Comparison of ENCODE assay signal across 14 cellular contexts in genomic region chr3:165883866-165884478, GRCh38. TPM values are rescaled to one million over a fixed set of nuclear protein-coding genes. Genes with fewer than 3 reads are reported as not detected.
A peak's percentile ranks its signal among the peaks of the same experiment; 100 is the strongest.
DNase-seq lines count a peak whose midpoint lies in the region; ATAC-seq, FAIRE-seq and TF ChIP-seq lines count a peak whose summit lies in the region.
"Had no signal": no experiment of that assay in that cellular context is flagged by ENCODE, and none has a peak within 500 bp of the region (broad histone marks: within the 10 kb centered on the region; RNA-seq: fewer than 3 reads in every experiment).

No MANE protein-coding gene starts in this region.

- H3K4me2 ChIP-seq in HepG2 (ENCODE audit: low read depth, low read length) (no peak overlapping the region), osteoblast (ENCODE audit: insufficient read depth, low read length) (no peak overlapping the region)

- no peak for TF ChIP-seq POLR2A in HepG2 (IDR thresholded peaks at IDR 0.05; ENCODE audit: insufficient read depth in 1 of 2, low read depth in 2 of 2, low read length in 2 of 2)

- POLR2A ChIA-PET in HepG2 (lab: Yijun Ruan, JAX): interaction anchor here (1.7 kb wide), 1 partner anchor 10 kb away, joined by 6 read pairs; no protein-coding TSS in a partner anchor

- peaks cover 3% of the 10 kb centered on the region for H3K79me2 ChIP-seq in HepG2 (ENCODE audit: insufficient read depth, low read length)
- H3K79me2 ChIP-seq in osteoblast (ENCODE audit: insufficient read depth, low read length): no peaks in the 10 kb centered on the region

- no peaks in the 10 kb centered on the region for H4K20me1 ChIP-seq in HepG2 (ENCODE audit: insufficient read depth, low read length)
- no peaks in the 10 kb centered on the region for H4K20me1 ChIP-seq in osteoblast (ENCODE audit: insufficient read depth, low read length)

- TF ChIP-seq CTCF in liver (IDR thresholded peaks at IDR 0.05; ENCODE audit: low read depth, low read length, missing input control): no peak
- no peak for TF ChIP-seq CTCF in HepG2 (CRISPR knock-in tag; IDR thresholded peaks at IDR 0.05)
- TF ChIP-seq CTCF in osteoblast (IDR thresholded peaks at IDR 0.05; ENCODE audit: extremely low read depth, low read depth, low read length): no peak

- intact Hi-C loops in HepG2 (cut with micrococcal nuclease; ENCODE audit: unreplicated experiment): no loop called here

- H2AFZ ChIP-seq in HepG2 (ENCODE audit: low read length): no peak overlapping the region
- H2AFZ ChIP-seq in osteoblast (ENCODE audit: low read length): no peak overlapping the region

- DNase-seq in HepG2 (ENCODE audit: low spot score) (no peak), NCI-H345 (lab: John Stamatoyannopoulos, UW) (peak; percentile 23), adipocyte (ENCODE audit: low read depth) (no peak), urothelium cell line (ENCODE audit: low spot score) (peak; percentile 13), NCI-H187 treated with DMSO at 0.1 percent for 48 hours (lab: John Stamatoyannopoulos, UW) (no peak), osteoblast (ENCODE audit: insufficient read length, low spot score, missing footprints) (no peak), SKM-1 (lab: John Stamatoyannopoulos, UW; ENCODE audit: unreplicated experiment) (no peak)
- DNase-seq: activated CD8-positive, alpha-beta T cell treated with anti-CD3 and anti-CD28 coated beads, Interleukin-2, amount 10 ng/mL, durations not matched to agents 7 days and 5 days; activated naive CD4-positive, alpha-beta T cell treated with anti-CD3 and anti-CD28 coated beads, Interleukin-2, amount 50 U/mL, for 16 hours; naive B cell; NCI-H524 treated with DMSO at 0.1 percent for 48 hours; T-helper 1 cell; transverse colon had no signal

- TF ChIP-seq EP300 in HepG2 (IDR thresholded peaks at IDR 0.05; ENCODE audit: low read depth in 2 of 2, low read length in 2 of 2) (no peak), HepG2 (CRISPR knock-in tag; IDR thresholded peaks at IDR 0.05; ENCODE audit: borderline replicate concordance) (no peak)

- no peak for TF ChIP-seq RAD21 in liver (IDR thresholded peaks at IDR 0.05)
- no peak for TF ChIP-seq RAD21 in HepG2 (CRISPR knock-in tag; IDR thresholded peaks at IDR 0.05)

- H3K27me3 ChIP-seq in liver (ENCODE audit: control insufficient read depth in 4 of 4, insufficient read depth in 4 of 4, low read length in 3 of 4) (no peaks in the 10 kb centered on the region), HepG2 (ENCODE audit: control insufficient read depth in 1 of 2, insufficient read depth in 2 of 2, low read length in 2 of 2) (no peaks in the 10 kb centered on the region), adipocyte (replicated peaks; ENCODE audit: control insufficient read depth, insufficient read depth, low read length) (no peaks in the 10 kb centered on the region), osteoblast (ENCODE audit: insufficient read depth, low read length) (no peaks in the 10 kb centered on the region)
- H3K27me3 ChIP-seq: transverse colon had no signal

- WGBS in liver: 57% methylated on average over 7 of the region's 7 CpGs
- WGBS in HepG2 (ENCODE audit: low lambda C conversion rate): 88% methylated on average over 7 of the region's 7 CpGs

- ATAC-seq in HepG2: no peak
- ATAC-seq: activated CD8-positive, alpha-beta T cell treated with anti-CD3 and anti-CD28 coated beads, Interleukin-2, amount 10 ng/mL, durations not matched to agents 7 days and 5 days had no signal

- H3K4me3 ChIP-seq in liver (ENCODE audit: low read depth in 1 of 3, low read length in 3 of 3) (peak overlapping the region in 2 of 3 donors; percentile 32 to 59), HepG2 (replicated peaks in 1 of 3; ENCODE audit: insufficient read depth in 1 of 3, low read depth in 2 of 3, low read length in 3 of 3) (no peak overlapping the region), adipocyte (ENCODE audit: low read length) (peak overlapping the region; percentile 36), osteoblast (ENCODE audit: insufficient read depth, low read length) (no peak overlapping the region)

- BruUV-seq in HepG2 (replicated peaks; lab: Mats Ljungman, UMichigan): no TSS peak

- CTCF ChIA-PET in HepG2 (lab: Yijun Ruan, JAX; ENCODE audit: low intra/inter-chr PET ratio, low total read pairs): no interaction called here

- in situ Hi-C loops in HepG2 (cut with HindIII; ENCODE audit: extremely low pct_ligation_motif_present, low pct_unique_long_range_greater_than_20kb): no loop called here

- peak overlapping the region in 1 of 2 donors; percentile 6 for H3K9ac ChIP-seq in liver (ENCODE audit: low read depth in 1 of 2, low read length in 2 of 2)
- no peak overlapping the region for H3K9ac ChIP-seq in HepG2 (ENCODE audit: insufficient read depth, low read depth, low read length)
- H3K9ac ChIP-seq in adipocyte (ENCODE audit: low read length): no peak overlapping the region

- no peaks in the 10 kb centered on the region for H3K36me3 ChIP-seq in liver (ENCODE audit: control insufficient read depth in 4 of 4, insufficient read depth in 3 of 4, low read depth in 1 of 4, low read length in 3 of 4)
- H3K36me3 ChIP-seq in HepG2 (replicated peaks in 1 of 2; ENCODE audit: control insufficient read depth in 1 of 2, insufficient read depth in 2 of 2, low read length in 2 of 2): no peaks in the 10 kb centered on the region
- H3K36me3 ChIP-seq in adipocyte (ENCODE audit: control insufficient read depth, insufficient read depth, low read length, severe bottlenecking): no peaks in the 10 kb centered on the region
- H3K36me3 ChIP-seq in osteoblast (ENCODE audit: insufficient read depth, low read length): no peaks in the 10 kb centered on the region
- H3K36me3 ChIP-seq: transverse colon had no signal

- peaks cover 0 to 4% (median 2%) of the 10 kb centered on the region in 4 donors for H3K4me1 ChIP-seq in liver (ENCODE audit: control insufficient read depth in 4 of 4, insufficient read depth in 4 of 4, low read length in 3 of 4)
- no peaks in the 10 kb centered on the region for H3K4me1 ChIP-seq in HepG2 (ENCODE audit: insufficient read depth, low read length)
- H3K4me1 ChIP-seq in adipocyte (ENCODE audit: control insufficient read depth, insufficient read depth, low read length): no peaks in the 10 kb centered on the region
- H3K4me1 ChIP-seq in osteoblast (ENCODE audit: insufficient read depth, low read length): no peaks in the 10 kb centered on the region
- H3K4me1 ChIP-seq: transverse colon had no signal

- H3K9me3 ChIP-seq in liver (ENCODE audit: control insufficient read depth in 4 of 4, low read length in 3 of 4): no peaks in the 10 kb centered on the region
- no peaks in the 10 kb centered on the region for H3K9me3 ChIP-seq in HepG2 (ENCODE audit: low read length)
- no peaks in the 10 kb centered on the region for H3K9me3 ChIP-seq in adipocyte (ENCODE audit: control insufficient read depth, low read length)
- H3K9me3 ChIP-seq in osteoblast (ENCODE audit: low read depth, low read length): no peaks in the 10 kb centered on the region
- H3K9me3 ChIP-seq: transverse colon had no signal

- FAIRE-seq in HepG2 (lab: Jason Lieb, UNC) (no peak), urothelium cell line (lab: Jason Lieb, UNC) (no peak)

- H3K27ac ChIP-seq in liver (ENCODE audit: low read depth in 1 of 2, low read length in 2 of 2) (no peak overlapping the region), HepG2 (ENCODE audit: extremely low read length, insufficient read depth, low read length) (no peak overlapping the region), osteoblast (ENCODE audit: low read depth, low read length) (no peak overlapping the region)
- H3K27ac ChIP-seq: transverse colon had no signal

TF ChIP-seq in liver, 16 proteins besides CTCF, POLR2A, EP300 and RAD21 (continues in another document):
- TF ChIP-seq SP1 (IDR thresholded peaks at IDR 0.05): no peak
- TF ChIP-seq FOXA1 (IDR thresholded peaks at IDR 0.05): no peak
- no peak for TF ChIP-seq GABPA (IDR thresholded peaks at IDR 0.05 in 1 of 2, conservative IDR thresholded peaks at IDR 0.05 in 1 of 2)

TF ChIP-seq in HepG2, 621 proteins besides CTCF, POLR2A, EP300 and RAD21 (continues in another document):
- no peak for TF ChIP-seq ETV5 (CRISPR knock-in tag; IDR thresholded peaks at IDR 0.05; ENCODE audit: borderline replicate concordance)
- no peak for TF ChIP-seq STAT5B (CRISPR knock-in tag; IDR thresholded peaks at IDR 0.05)

RNA-seq across cellular contexts. Expression of gene BCHE, which starts 46.7 kb away (rescaled TPM):
- total RNA-seq in liver: 10 to 100 TPM; 33.9 to 37.2 TPM
- 10 to 100 TPM; 18.4 to 46.8 TPM for polyA plus RNA-seq in liver
- not detected in 2 replicates for total RNA-seq in HepG2 (2016; rRNA removed; fragmentation: Illumina TruSeq; extraction: Trizol)
- total RNA-seq in HepG2 (2016; cell fraction: cytosol; rRNA removed; fragmentation: Illumina TruSeq; extraction: Trizol; ENCODE audit: low read depth): not detected in 2 replicates
- total RNA-seq in HepG2 (2016; cell fraction: insoluble cytoplasmic fraction; rRNA removed; fragmentation: Illumina TruSeq; extraction: Trizol): 0.13 TPM in 1 of 2 replicates, not detected in the other
- total RNA-seq in HepG2 (2016; cell fraction: membrane; rRNA removed; fragmentation: Illumina TruSeq; extraction: Trizol): not detected in 2 replicates
- not detected in 2 replicates for total RNA-seq in HepG2 (2016; cell fraction: nucleus; rRNA removed; fragmentation: Illumina TruSeq; extraction: Trizol)
- polyA plus RNA-seq in HepG2 (2011; rRNA removed): not detected in 2 replicates
- not detected in 2 replicates for polyA plus RNA-seq in HepG2 (2011; cell fraction: cytosol; rRNA removed)
- polyA plus RNA-seq in HepG2 (2011; cell fraction: nucleus; rRNA removed): 0.10 TPM in 1 of 2 replicates, not detected in the other
- 0.07 TPM in 1 of 2 replicates, not detected in the other for polyA plus RNA-seq in HepG2 (2012)
- polyA plus RNA-seq in HepG2 (2016; cell fraction: cytosol; fragmentation: Illumina TruSeq; extraction: Trizol; ENCODE audit: low read depth): not detected in 2 replicates
- not detected in 2 replicates for polyA plus RNA-seq in HepG2 (2016; cell fraction: insoluble cytoplasmic fraction; fragmentation: Illumina TruSeq; extraction: Trizol; ENCODE audit: low read depth)
- polyA plus RNA-seq in HepG2 (2016; cell fraction: membrane; fragmentation: Illumina TruSeq; extraction: Trizol; ENCODE audit: low read depth): not detected in 2 replicates
- polyA plus RNA-seq in HepG2 (2016; cell fraction: nucleus; fragmentation: Illumina TruSeq; extraction: Trizol; ENCODE audit: insufficient read depth, low read depth): not detected in 2 replicates
- polyA minus RNA-seq in HepG2 (2011; rRNA and poly(A)+ RNA removed; ENCODE audit: low replicate concordance): not detected in 2 replicates
- polyA minus RNA-seq in HepG2 (2011; cell fraction: cytosol; rRNA and poly(A)+ RNA removed): not detected in 2 replicates
- polyA minus RNA-seq in HepG2 (2011; cell fraction: nucleus; rRNA and poly(A)+ RNA removed): not detected in 2 replicates
- total RNA-seq in osteoblast: not detected in 2 replicates
- total RNA-seq: activated CD8-positive, alpha-beta T cell treated with anti-CD3 and anti-CD28 coated beads, Interleukin-2, amount 10 ng/mL, durations not matched to agents 7 days and 5 days had no signal

Comparison
In these comparisons a context has a peak if more than half of its experiments do, and no peak if none do; other contexts are left out.
1. H3K4me3 ChIP-seq: peak in liver (2 of 3) and adipocyte (single experiment); none in HepG2 (0 of 3) and osteoblast (single experiment).
2. RNA of gene BCHE, which starts 46.7 kb away (total RNA-seq): 33.9 to 37.2 TPM in liver; 0.13 TPM in HepG2 and not detected in osteoblast; every median in the first group is over 10 times any median in the second.
3. DNase-seq: peak in NCI-H345 (single experiment) and urothelium cell line (single experiment); none in HepG2 (single experiment), adipocyte (single experiment), NCI-H187 treated with DMSO at 0.1 percent for 48 hours (single experiment), osteoblast (single experiment) and SKM-1 (single experiment).